In the genomic region with DNA sequence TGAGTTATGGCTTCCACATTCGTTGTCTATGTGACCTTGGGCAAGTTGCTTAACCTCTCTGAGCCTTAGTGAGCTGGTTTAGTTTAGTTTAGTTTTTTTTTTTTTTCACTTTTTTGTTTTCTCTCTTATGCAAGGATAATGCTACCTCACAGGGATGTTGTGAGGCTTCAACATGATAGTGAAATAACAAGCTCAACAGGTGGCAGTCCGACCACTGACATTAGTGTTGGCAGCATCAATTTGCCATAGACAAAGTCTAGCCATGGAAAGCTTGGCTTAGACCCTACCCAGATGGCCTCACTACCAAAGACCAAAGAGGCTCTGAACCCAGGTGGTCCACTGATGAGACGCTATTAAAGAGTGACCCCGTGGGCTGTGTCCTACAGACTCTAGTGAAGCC, we compare ENCODE assay signal across 33 cellular contexts. TPM values are rescaled to one million over a fixed set of nuclear protein-coding genes. Genes with fewer than 3 reads are reported as not detected.
"Had no signal": no experiment of that assay in that cellular context is flagged by ENCODE, and none has a peak within 500 bp of the region (broad histone marks: within the 10 kb centered on the region; RNA-seq: fewer than 3 reads in every experiment).

No MANE protein-coding gene starts in this region.

- FAIRE-seq: astrocyte, bronchial epithelial cell had no signal

- H3K9me3 ChIP-seq: adrenal gland, ascending aorta, body of pancreas, breast epithelium had no signal

- ATAC-seq: activated naive CD4-positive, alpha-beta T cell treated with anti-CD3 and anti-CD28 coated beads, Interleukin-2, amount 50 U/mL, for 72 hours; activated naive CD8-positive, alpha-beta T cell treated with anti-CD3 and anti-CD28 coated beads, Interleukin-2, amount 50 U/mL, for 24 hours; activated T-cell treated with anti-CD3 and anti-CD28 coated beads, Interleukin-2, amount 50 U/mL, for 4 hours; activated T-cell treated with anti-CD3 and anti-CD28 coated beads, Interleukin-2, amount 50 U/mL, for 72 hours; activated T-helper 17 cell treated with anti-CD3 and anti-CD28 coated beads, Interleukin-2, amount 50 U/mL, for 72 hours; body of pancreas had no signal

- DNase-seq: activated effector memory CD4-positive, alpha-beta T cell treated with anti-CD3 and anti-CD28 coated beads, Interleukin-2, amount 50 U/mL, for 16 hours; activated effector memory CD4-positive, alpha-beta T cell treated with Interleukin-2 at 50 U/mL for 16 hours; activated gamma-delta T cell; activated gamma-delta T cell treated with Interleukin-2 at 50 U/mL for 16 hours; activated naive CD4-positive, alpha-beta T cell; activated naive CD4-positive, alpha-beta T cell treated with anti-CD3 and anti-CD28 coated beads for 36 hours; activated naive CD4-positive, alpha-beta T cell treated with anti-CD3 and anti-CD28 coated beads, Interleukin-2, amount 10 ng/mL, durations not matched to agents 7 days and 5 days; activated naive CD4-positive, alpha-beta T cell treated with anti-CD3 and anti-CD28 coated beads, Interleukin-2, amount 50 U/mL, for 16 hours; activated naive CD4-positive, alpha-beta T cell treated with Interleukin-2 at 50 U/mL for 16 hours; activated naive CD8-positive, alpha-beta T cell treated with anti-CD3 and anti-CD28 coated beads for 36 hours; activated naive CD8-positive, alpha-beta T cell treated with anti-CD3 and anti-CD28 coated beads, Interleukin-2, amount 10 ng/mL, durations not matched to agents 7 days and 5 days; activated naive CD8-positive, alpha-beta T cell treated with anti-CD3 and anti-CD28 coated beads, Interleukin-2, amount 50 U/mL, for 24 hours; activated T-cell treated with anti-CD3 and anti-CD28 coated beads, Interleukin-2, amount 50 U/mL, for 4 hours; activated T-cell treated with anti-CD3 and anti-CD28 coated beads, Interleukin-2, amount 50 U/mL, for 48 hours; activated T-cell treated with anti-CD3 and anti-CD28 coated beads, Interleukin-2, amount 50 U/mL, for 72 hours; amniotic stem cell; amygdala; anterior cingulate cortex; aorta; body of pancreas; brain microvascular endothelial cell; caudate nucleus; central memory CD4-positive, alpha-beta T cell; cerebellar nuclear complex had no signal

- H3K4me3 ChIP-seq: adrenal gland, ascending aorta, body of pancreas, breast epithelium, cardiac muscle cell had no signal

- H3K4me1 ChIP-seq: ascending aorta, breast epithelium had no signal

- H3K27ac ChIP-seq: adrenal gland, ascending aorta, body of pancreas, brain microvascular endothelial cell, breast epithelium, cardiac muscle cell had no signal

- H3K27me3 ChIP-seq: adrenal gland, ascending aorta, body of pancreas, breast epithelium, cardiac muscle cell had no signal

- H3K36me3 ChIP-seq: adrenal gland, ascending aorta, brain microvascular endothelial cell, breast epithelium, cardiac muscle cell had no signal

RNA-seq across cellular contexts. Expression of gene UNC5B, which starts 27.2 kb away (rescaled TPM):
- total RNA-seq: activated naive CD4-positive, alpha-beta T cell treated with anti-CD3 and anti-CD28 coated beads, Interleukin-2, amount 50 U/mL, for 72 hours; activated T-helper 2 cell treated with anti-CD3 and anti-CD28 coated beads, Interferon-gamma antibody, Interleukin-2, Interleukin-4, amounts not matched to agents 10 μg/mL and 5 μg/mL and 100 μg/mL, durations not matched to agents 14 hours and 24 hours and 36 hours had no signal
